ENCODE assay signal across 8 cellular contexts in genomic region chr5:71067262-71067928, GRCh38. TPM values are rescaled to one million over a fixed set of nuclear protein-coding genes. Genes with fewer than 3 reads are reported as not detected.
A peak's percentile ranks its signal among the peaks of the same experiment; 100 is the strongest.
DNase-seq lines count a peak whose midpoint lies in the region; ATAC-seq, FAIRE-seq and TF ChIP-seq lines count a peak whose summit lies in the region.
"Not testable (repeated sequence)": the region's sequence is repeated elsewhere in the genome, so short reads cannot be mapped to it uniquely, and the experiment has no call there.

Gene GTF2H2, minus strand, starts transcription at chr5:71067676. Its CDS starts 4,913 bp downstream, at chr5:71062763.

- H2AK5ac ChIP-seq in H1 (ENCODE audit: low read depth, low read length): not testable (repeated sequence)

- not testable (repeated sequence) for H3K4ac ChIP-seq in H1 (replicated peaks; ENCODE audit: insufficient read length, low read depth, low read length)

- not testable (repeated sequence) for H3K23ac ChIP-seq in H1 (ENCODE audit: insufficient read length)

- H3K4me2 ChIP-seq in H1 (ENCODE audit: insufficient read depth in 1 of 2, low read depth in 2 of 2, low read length in 2 of 2): not testable (repeated sequence)

- POLR2A ChIA-PET in CD8-positive, alpha-beta memory T cell (lab: Charles Lee); activated CD4-positive, alpha-beta T cell treated with anti-CD3 and anti-CD28 coated beads for 36 hours (lab: Charles Lee); H1 (lab: Charles Lee; ENCODE audit: partially characterized antibody): not testable (repeated sequence)

- TF ChIP-seq EP300 in H1 (IDR thresholded peaks at IDR 0.05; ENCODE audit: borderline replicate concordance in 1 of 2, low read depth in 2 of 2, low read length in 2 of 2): not testable (repeated sequence)

- not testable (repeated sequence) for H2BK5ac ChIP-seq in H1 (ENCODE audit: low read depth, low read length)

- not testable (repeated sequence) for H3K4me1 ChIP-seq in CD8-positive, alpha-beta memory T cell (ENCODE audit: insufficient read depth, low read length); H1 (replicated peaks in 1 of 4; ENCODE audit: control insufficient read depth in 3 of 4, insufficient read depth in 4 of 4, low read length in 3 of 4); lung (ENCODE audit: control insufficient read depth in 2 of 2, insufficient read depth in 2 of 2, low read length in 2 of 2)

- no CpG with 5 or more reads among the region's 46 CpGs for WGBS in H1 (ENCODE audit: extremely low coverage in 1 of 2, insufficient coverage in 1 of 2, insufficient read length in 1 of 2, insufficient replicate concordance in 2 of 2, low coverage in 1 of 2, low lambda C conversion rate in 2 of 2, missing lambda C conversion rate in 1 of 2), 2 experiments
- no CpG with 5 or more reads among the region's 46 CpGs for WGBS in lung, 2 donors

- not testable (repeated sequence) for H3K79me1 ChIP-seq in H1 (ENCODE audit: low read depth, low read length)

- H2BK20ac ChIP-seq in H1 (ENCODE audit: low read length): not testable (repeated sequence)

- DNase-seq in CD8-positive, alpha-beta memory T cell; activated CD4-positive, alpha-beta T cell treated with anti-CD3 and anti-CD28 coated beads for 36 hours; H1 (ENCODE audit: low read depth in 1 of 2, low spot score in 2 of 2); lung (ENCODE audit: low spot score): not testable (repeated sequence)

- H3K27me3 ChIP-seq in CD8-positive, alpha-beta memory T cell (ENCODE audit: insufficient read depth, low read length, poor library complexity, severe bottlenecking); H1 (replicated peaks in 1 of 4; ENCODE audit: control insufficient read depth in 3 of 4, extremely low read depth in 1 of 4, insufficient read depth in 3 of 4, low read length in 3 of 4); lung (ENCODE audit: control insufficient read depth, insufficient read depth): not testable (repeated sequence)

- intact Hi-C loops in activated CD4-positive, alpha-beta T cell treated with anti-CD3 and anti-CD28 coated beads for 36 hours (cut with DNase I, micrococcal nuclease): not testable (repeated sequence)

- not testable (repeated sequence) for H3K4me3 ChIP-seq in CD8-positive, alpha-beta memory T cell (ENCODE audit: low read length); H1 (ENCODE audit: extremely low read depth in 1 of 4, insufficient read depth in 2 of 4, low read depth in 3 of 4, low read length in 4 of 4); lung

- H4K8ac ChIP-seq in H1 (ENCODE audit: extremely low read depth, insufficient read depth, low read length): not testable (repeated sequence)

- H3K56ac ChIP-seq in H1 (replicated peaks; ENCODE audit: insufficient read length, low read depth, low read length): not testable (repeated sequence)

- H3K36me3 Mint-ChIP-seq in CD8-positive, alpha-beta memory T cell; activated CD4-positive, alpha-beta T cell treated with anti-CD3 and anti-CD28 coated beads for 36 hours (ENCODE audit: low read depth); stimulated activated memory B cell treated with anti-CD40 and anti-IgM and Interleukin-4, amounts not matched to agents 10 μg/mL and 1 μg/mL and 100 μg/mL, for 72 hours: not testable (repeated sequence)

- H4K20me1 ChIP-seq in H1 (replicated peaks in 1 of 2; ENCODE audit: control insufficient read depth in 1 of 2, insufficient read depth in 2 of 2, low read length in 2 of 2): not testable (repeated sequence)

- H3K27me3 Mint-ChIP-seq in CD8-positive, alpha-beta memory T cell; activated CD4-positive, alpha-beta T cell treated with anti-CD3 and anti-CD28 coated beads for 36 hours; stimulated activated memory B cell treated with anti-CD40 and anti-IgM and Interleukin-4, amounts not matched to agents 10 μg/mL and 1 μg/mL and 100 μg/mL, for 72 hours: not testable (repeated sequence)

- not testable (repeated sequence) for H3K27ac Mint-ChIP-seq in CD8-positive, alpha-beta memory T cell; activated CD4-positive, alpha-beta T cell treated with anti-CD3 and anti-CD28 coated beads for 36 hours; stimulated activated memory B cell treated with anti-CD40 and anti-IgM and Interleukin-4, amounts not matched to agents 10 μg/mL and 1 μg/mL and 100 μg/mL, for 72 hours

- not testable (repeated sequence) for H2AFZ ChIP-seq in H1 (ENCODE audit: low read length)

- CTCF ChIA-PET in CD8-positive, alpha-beta memory T cell (lab: Charles Lee); activated CD4-positive, alpha-beta T cell treated with anti-CD3 and anti-CD28 coated beads for 36 hours (lab: Charles Lee); H1 (lab: Charles Lee; ENCODE audit: partially characterized antibody): not testable (repeated sequence)

- not testable (repeated sequence) for H3K27ac ChIP-seq in CD8-positive, alpha-beta memory T cell (ENCODE audit: low read depth, low read length); H1 (ENCODE audit: low read depth, low read length); lung (ENCODE audit: low read depth in 1 of 2, low read length in 1 of 2)

- H3K18ac ChIP-seq in H1 (ENCODE audit: extremely low read depth, low read length): not testable (repeated sequence)

- H3K9me3 Mint-ChIP-seq in CD8-positive, alpha-beta memory T cell; activated CD4-positive, alpha-beta T cell treated with anti-CD3 and anti-CD28 coated beads for 36 hours (ENCODE audit: low read depth); stimulated activated memory B cell treated with anti-CD40 and anti-IgM and Interleukin-4, amounts not matched to agents 10 μg/mL and 1 μg/mL and 100 μg/mL, for 72 hours: not testable (repeated sequence)

- not testable (repeated sequence) for H2BK120ac ChIP-seq in H1 (replicated peaks; ENCODE audit: low read depth, low read length)

- H4K91ac ChIP-seq in H1 (replicated peaks; ENCODE audit: insufficient read length, low read length): not testable (repeated sequence)

- TF ChIP-seq CTCF in H1 (IDR thresholded peaks at IDR 0.05; ENCODE audit: control extremely low read depth in 1 of 3, insufficient read depth in 1 of 3, low read depth in 1 of 3, low read length in 3 of 3); lung (IDR thresholded peaks at IDR 0.05; ENCODE audit: control extremely low read depth, extremely low read depth): not testable (repeated sequence)

- not testable (repeated sequence) for H2BK15ac ChIP-seq in H1 (ENCODE audit: low read length)

- not testable (repeated sequence) for H3K9me3 ChIP-seq in CD8-positive, alpha-beta memory T cell (ENCODE audit: low read length); H1 (ENCODE audit: insufficient read depth in 2 of 2, low read depth in 1 of 2, low read length in 1 of 2); lung (ENCODE audit: control insufficient read depth in 2 of 2, insufficient read depth in 1 of 2, low read length in 1 of 2)

- not testable (repeated sequence) for H3K14ac ChIP-seq in H1 (ENCODE audit: insufficient read length)

- H3K36me3 ChIP-seq in CD8-positive, alpha-beta memory T cell (ENCODE audit: insufficient read depth, low read length); H1 (ENCODE audit: control insufficient read depth in 2 of 4, insufficient read depth in 4 of 4, low read length in 3 of 4); lung (ENCODE audit: control insufficient read depth in 2 of 2, insufficient read depth in 2 of 2, low read length in 2 of 2): not testable (repeated sequence)

- not testable (repeated sequence) for H2BK12ac ChIP-seq in H1 (ENCODE audit: low read depth, low read length)

- TF ChIP-seq POLR2A in H1 (IDR thresholded peaks at IDR 0.05; ENCODE audit: control extremely low read depth in 1 of 2, low read depth in 2 of 2, low read length in 2 of 2): not testable (repeated sequence)

- H3K4me1 Mint-ChIP-seq in CD8-positive, alpha-beta memory T cell; activated CD4-positive, alpha-beta T cell treated with anti-CD3 and anti-CD28 coated beads for 36 hours; stimulated activated memory B cell treated with anti-CD40 and anti-IgM and Interleukin-4, amounts not matched to agents 10 μg/mL and 1 μg/mL and 100 μg/mL, for 72 hours: not testable (repeated sequence)

- FAIRE-seq in H1 (lab: Jason Lieb, UNC): not testable (repeated sequence)

- H4K5ac ChIP-seq in H1 (ENCODE audit: insufficient read length, low read depth, low read length): not testable (repeated sequence)

- not testable (repeated sequence) for H3K23me2 ChIP-seq in H1 (ENCODE audit: low read depth, low read length)

- peak; percentile 99 for ATAC-seq in GM19452 (IDR thresholded peaks at IDR 0.05; ENCODE audit: unreplicated experiment)
- ATAC-seq in HG02759 (IDR thresholded peaks at IDR 0.05; ENCODE audit: unreplicated experiment): peak; percentile 98
- peak; percentile 94 for ATAC-seq in HG03460 (IDR thresholded peaks at IDR 0.05; ENCODE audit: unreplicated experiment)
- ATAC-seq in activated CD4-positive, alpha-beta T cell treated with anti-CD3 and anti-CD28 coated beads for 36 hours: peak; percentile 99
- ATAC-seq in lung (ENCODE audit: insufficient read depth, low FRiP score): peak; percentile 98
- peak; percentile 99 for ATAC-seq in stimulated activated memory B cell treated with anti-CD40 and anti-IgM and Interleukin-4, amounts not matched to agents 10 μg/mL and 1 μg/mL and 100 μg/mL, for 72 hours

- H3K9ac ChIP-seq in H1 (replicated peaks in 1 of 4; ENCODE audit: extremely low read depth in 1 of 4, low read depth in 3 of 4, low read length in 3 of 4): not testable (repeated sequence)

- H3K79me2 ChIP-seq in H1 (ENCODE audit: control insufficient read depth in 1 of 2, insufficient read depth in 2 of 2, low read length in 2 of 2): not testable (repeated sequence)

- TF ChIP-seq RAD21 in H1 (IDR thresholded peaks at IDR 0.05 in 1 of 2, conservative IDR thresholded peaks at IDR 0.05 in 1 of 2; ENCODE audit: low read depth in 2 of 2, low read length in 2 of 2): not testable (repeated sequence)

- not testable (repeated sequence) for H3K4me3 Mint-ChIP-seq in CD8-positive, alpha-beta memory T cell; activated CD4-positive, alpha-beta T cell treated with anti-CD3 and anti-CD28 coated beads for 36 hours; stimulated activated memory B cell treated with anti-CD40 and anti-IgM and Interleukin-4, amounts not matched to agents 10 μg/mL and 1 μg/mL and 100 μg/mL, for 72 hours

RNA-seq across cellular contexts. Expression of gene GTF2H2, which starts in this region (rescaled TPM):
- 10 to 100 TPM; 47.9 to 51.7 TPM for total RNA-seq in CD8-positive, alpha-beta memory T cell
- polyA plus RNA-seq in CD8-positive, alpha-beta memory T cell: 10.2 TPM
- 10 to 100 TPM; 22.7 to 26.9 TPM for total RNA-seq in activated CD4-positive, alpha-beta T cell treated with anti-CD3 and anti-CD28 coated beads for 36 hours
- 41.9 and 42.3 TPM in 2 replicates for total RNA-seq in H1 (2021; fragmentation: NEBNext Ultra II Directional; extraction: Animal tissue kit (Norgen Biotek cat#: 25700))
- 6.8 and 12.4 TPM in 2 replicates for polyA plus RNA-seq in H1 (2011; rRNA removed)
- 17.2 TPM for polyA plus RNA-seq in H1 (2011; cell fraction: cytosol; rRNA removed)
- polyA plus RNA-seq in H1 (2011; cell fraction: nucleus; rRNA removed): 6.6 TPM
- polyA plus RNA-seq in H1 (2012, experiment 1 of 2): 16.7 to 23.8 TPM (median 20.5 TPM) in 4 replicates
- 6.2 TPM for polyA plus RNA-seq in H1 (2012, experiment 2 of 2)
- 27.6 TPM for polyA plus RNA-seq in H1 (2013, experiment 1 of 2)
- polyA plus RNA-seq in H1 (2013, experiment 2 of 2): 26.3 TPM
- polyA minus RNA-seq in H1 (2011; rRNA and poly(A)+ RNA removed): 19.8 and 22.3 TPM in 2 replicates
- polyA minus RNA-seq in H1 (2011; cell fraction: cytosol; rRNA and poly(A)+ RNA removed): 7.0 TPM
- polyA minus RNA-seq in H1 (2011; cell fraction: nucleus; rRNA and poly(A)+ RNA removed): 28.1 TPM
- total RNA-seq in lung: 10 to 100 TPM; 27.6 to 62.0 TPM
- polyA plus RNA-seq in lung: 10 to 100 TPM in 1 of 2 donors, 1 to 10 TPM in 1; 6.9 to 13.1 TPM
